ENCODE assay signal across 29 cellular contexts in the genomic region with DNA sequence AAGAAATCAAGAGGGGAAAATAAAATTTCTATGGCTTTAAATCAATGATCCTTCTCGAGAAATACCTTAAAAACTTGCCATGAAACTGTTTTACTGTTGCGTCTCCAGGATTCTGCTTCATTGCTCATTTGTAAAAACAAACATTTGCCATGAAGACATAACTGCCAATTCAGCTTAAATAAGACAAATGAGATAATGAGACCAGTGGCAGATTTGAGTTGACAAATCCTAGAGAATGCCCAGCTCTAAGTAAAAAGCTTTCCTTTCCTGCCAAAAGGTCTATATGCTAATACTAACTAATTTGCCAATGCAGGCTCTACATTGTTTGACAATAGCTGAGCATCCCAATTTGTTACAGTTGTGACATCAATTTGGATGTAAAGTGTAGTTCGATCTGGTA.
"Had no signal": no experiment of that assay in that cellular context is flagged by ENCODE, and none has a peak within 500 bp of the region (broad histone marks: within the 10 kb centered on the region; RNA-seq: fewer than 3 reads in every experiment).

No MANE protein-coding gene starts in this region.

- DNase-seq: activated CD4-positive, alpha-beta T cell treated with anti-CD3 and anti-CD28 coated beads for 48 hours; activated CD4-positive, alpha-beta T cell treated with anti-CD3 and anti-CD28 coated beads, Interleukin-2, amount 50 U/mL, for 48 hours; activated CD4-positive, CD25-positive, alpha-beta regulatory T cell treated with anti-CD3 and anti-CD28 coated beads, Interleukin-2, amount 50 U/mL, for 72 hours; activated CD8-positive, alpha-beta memory T cell treated with anti-CD3 and anti-CD28 coated beads, Interleukin-2, amount 10 ng/mL, durations not matched to agents 7 days and 5 days; activated effector memory CD4-positive, alpha-beta T cell treated with anti-CD3 and anti-CD28 coated beads, Interleukin-2, amount 50 U/mL, for 16 hours; activated naive CD4-positive, alpha-beta T cell treated with Interleukin-2 at 50 U/mL for 16 hours; activated naive CD8-positive, alpha-beta T cell treated with anti-CD3 and anti-CD28 coated beads, Interleukin-2, amount 50 U/mL, for 24 hours; activated T-cell treated with anti-CD3 and anti-CD28 coated beads, Interleukin-2, amount 50 U/mL, for 24 hours; amniotic stem cell; body of pancreas; central memory CD4-positive, alpha-beta T cell; NCI-H1105; NCI-H1436; NCI-H1694 treated with DMSO at 0.1 percent for 48 hours; NCI-H2029 treated with DMSO at 0.1 percent for 48 hours; NCI-H524; NCI-H748 treated with DMSO at 0.1 percent for 48 hours; OCI-M1; Right ventricle myocardium superior; SJCRH30; SK-N-SH; SW 1271 had no signal

- H3K27me3 Mint-ChIP-seq: activated CD8-positive, alpha-beta memory T cell treated with anti-CD3 and anti-CD28 coated beads, Interleukin-2, amount 10 ng/mL, durations not matched to agents 7 days and 5 days; activated naive CD8-positive, alpha-beta T cell treated with anti-CD3 and anti-CD28 coated beads, Interleukin-2, amount 50 U/mL, for 24 hours; activated T-cell treated with anti-CD3 and anti-CD28 coated beads, Interleukin-2, amount 50 U/mL, for 24 hours had no signal

- H3K27ac ChIP-seq: ascending aorta, body of pancreas, coronary artery, RWPE1, SJCRH30 had no signal

- H3K4me3 Mint-ChIP-seq: activated CD8-positive, alpha-beta memory T cell treated with anti-CD3 and anti-CD28 coated beads, Interleukin-2, amount 10 ng/mL, durations not matched to agents 7 days and 5 days; activated naive CD8-positive, alpha-beta T cell treated with anti-CD3 and anti-CD28 coated beads, Interleukin-2, amount 50 U/mL, for 24 hours; activated T-cell treated with anti-CD3 and anti-CD28 coated beads, Interleukin-2, amount 50 U/mL, for 24 hours; T-helper 1 cell treated with Interleukin-12 subunit alpha and Interleukin-12 subunit beta and Interleukin-4 antibody, amounts not matched to agents 30 μg/mL and 1 μg/mL, for 36 hours had no signal

- H3K36me3 ChIP-seq: ascending aorta, SJCRH30 had no signal

- ATAC-seq: activated CD8-positive, alpha-beta memory T cell treated with anti-CD3 and anti-CD28 coated beads, Interleukin-2, amount 10 ng/mL, durations not matched to agents 7 days and 5 days; activated naive CD4-positive, alpha-beta T cell treated with anti-CD3 and anti-CD28 coated beads, Interleukin-2, amount 50 U/mL, for 72 hours; activated naive CD8-positive, alpha-beta T cell treated with anti-CD3 and anti-CD28 coated beads, Interleukin-2, amount 50 U/mL, for 24 hours; body of pancreas; Panc1 had no signal

- H3K4me1 Mint-ChIP-seq: activated CD8-positive, alpha-beta memory T cell treated with anti-CD3 and anti-CD28 coated beads, Interleukin-2, amount 10 ng/mL, durations not matched to agents 7 days and 5 days; activated naive CD8-positive, alpha-beta T cell treated with anti-CD3 and anti-CD28 coated beads, Interleukin-2, amount 50 U/mL, for 24 hours had no signal

- FAIRE-seq: bronchial epithelial cell had no signal

- H3K9ac ChIP-seq: SK-N-SH had no signal

- H3K9me3 ChIP-seq: ascending aorta, body of pancreas, SJCRH30, SK-N-SH had no signal

- H3K27ac Mint-ChIP-seq: activated CD8-positive, alpha-beta memory T cell treated with anti-CD3 and anti-CD28 coated beads, Interleukin-2, amount 10 ng/mL, durations not matched to agents 7 days and 5 days; activated naive CD4-positive, alpha-beta T cell treated with anti-CD3 and anti-CD28 coated beads, Interleukin-2, amount 50 U/mL, for 72 hours; activated naive CD8-positive, alpha-beta T cell treated with anti-CD3 and anti-CD28 coated beads, Interleukin-2, amount 50 U/mL, for 24 hours; activated T-cell treated with anti-CD3 and anti-CD28 coated beads, Interleukin-2, amount 50 U/mL, for 24 hours; T-helper 1 cell treated with Interleukin-12 subunit alpha and Interleukin-12 subunit beta and Interleukin-4 antibody, amounts not matched to agents 30 μg/mL and 1 μg/mL, for 36 hours had no signal

- H3K4me2 ChIP-seq: SK-N-SH had no signal

- H3K27me3 ChIP-seq: ascending aorta, body of pancreas, SJCRH30 had no signal

- H3K4me3 ChIP-seq: ascending aorta, body of pancreas, coronary artery, SJCRH30 had no signal

- H3K4me1 ChIP-seq: ascending aorta, body of pancreas, SJCRH30 had no signal

- H3K36me3 Mint-ChIP-seq: activated CD8-positive, alpha-beta memory T cell treated with anti-CD3 and anti-CD28 coated beads, Interleukin-2, amount 10 ng/mL, durations not matched to agents 7 days and 5 days; activated naive CD4-positive, alpha-beta T cell treated with anti-CD3 and anti-CD28 coated beads, Interleukin-2, amount 50 U/mL, for 72 hours had no signal
